ENCODE assay signal across 29 cellular contexts in the genomic region with DNA sequence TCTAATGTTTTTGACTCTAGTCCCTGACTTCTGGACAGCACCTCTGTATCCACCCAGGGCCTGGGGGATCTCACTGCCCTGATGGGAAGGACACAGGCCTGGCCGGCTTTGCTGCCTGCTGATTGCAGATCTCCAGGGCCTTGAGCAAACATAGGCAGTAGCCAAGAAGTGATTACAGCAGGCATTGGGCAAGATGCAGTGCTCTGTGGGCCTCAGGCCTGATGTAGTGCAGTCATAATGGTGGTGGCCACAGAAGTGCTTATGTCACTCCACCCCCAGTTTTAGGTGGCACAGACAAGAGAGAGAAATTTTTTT.
DNase-seq lines count a peak whose midpoint lies in the region; ATAC-seq, FAIRE-seq and TF ChIP-seq lines count a peak whose summit lies in the region.
"Had no signal": no experiment of that assay in that cellular context is flagged by ENCODE, and none has a peak within 500 bp of the region (broad histone marks: within the 10 kb centered on the region; RNA-seq: fewer than 3 reads in every experiment).

No MANE protein-coding gene starts in this region.

- intact Hi-C loops in HepG2 (cut with micrococcal nuclease; ENCODE audit: unreplicated experiment) = no loop called here
- intact Hi-C loops in stomach (cut with DNase I; ENCODE audit: low total_unique reads) = no loop called here

- no peak overlapping the region for H3K9ac ChIP-seq in HepG2 (ENCODE audit: insufficient read depth, low read depth, low read length)
- H3K9ac ChIP-seq: KMS-11 had no signal

- H3K4me3 Mint-ChIP-seq in stimulated activated naive CD8-positive, alpha-beta T cell treated with anti-CD3 and anti-CD28 coated beads, Interleukin-15, amount 100 ng/mL, for 72 hours = no peak overlapping the region
- H3K4me3 Mint-ChIP-seq: activated CD4-positive, alpha-beta T cell treated with anti-CD3 and anti-CD28 coated beads for 36 hours; activated T-cell treated with anti-CD3 and anti-CD28 coated beads, Interleukin-2, amount 50 U/mL, for 4 hours; CD8-positive, alpha-beta T cell had no signal

- no peak for FAIRE-seq in HepG2 (lab: Jason Lieb, UNC)
- FAIRE-seq: GM19239 had no signal

- CTCF ChIA-PET in HepG2 (lab: Yijun Ruan, JAX; ENCODE audit: low intra/inter-chr PET ratio, low total read pairs) = no interaction called here

- no peak overlapping the region for H3K4me2 ChIP-seq in HepG2 (ENCODE audit: low read depth, low read length)
- H3K4me2 ChIP-seq: KMS-11, smooth muscle cell had no signal

- no TSS peak for BruUV-seq in HepG2 (replicated peaks; lab: Mats Ljungman, UMichigan)

- no peak overlapping the region for H2AFZ ChIP-seq in HepG2 (ENCODE audit: low read length)

- TF ChIP-seq EP300 in HepG2 (IDR thresholded peaks at IDR 0.05; ENCODE audit: low read depth in 2 of 2, low read length in 2 of 2) (no peak), HepG2 (CRISPR knock-in tag; IDR thresholded peaks at IDR 0.05; ENCODE audit: borderline replicate concordance) (no peak), stomach (IDR thresholded peaks at IDR 0.05) (no peak)

- no peaks in the 10 kb centered on the region for H3K4me1 ChIP-seq in HepG2 (ENCODE audit: insufficient read depth, low read length)
- peaks cover 0 to 33% (median 7%) of the 10 kb centered on the region in 4 donors for H3K4me1 ChIP-seq in stomach
- H3K4me1 ChIP-seq: breast epithelium, esophagus muscularis mucosa, gastrocnemius medialis, SJCRH30 had no signal

- no peaks in the 10 kb centered on the region for H3K36me3 ChIP-seq in HepG2 (replicated peaks in 1 of 2; ENCODE audit: control insufficient read depth in 1 of 2, insufficient read depth in 2 of 2, low read length in 2 of 2)
- no peaks in the 10 kb centered on the region for H3K36me3 ChIP-seq in stomach
- H3K36me3 ChIP-seq: breast epithelium, esophagus muscularis mucosa, gastrocnemius medialis, neutrophil, Peyer's patch, SJCRH30 had no signal

- no peaks in the 10 kb centered on the region for H3K4me1 Mint-ChIP-seq in stimulated activated naive CD8-positive, alpha-beta T cell treated with anti-CD3 and anti-CD28 coated beads, Interleukin-15, amount 100 ng/mL, for 72 hours
- H3K4me1 Mint-ChIP-seq: activated CD4-positive, alpha-beta T cell treated with anti-CD3 and anti-CD28 coated beads for 36 hours had no signal

- H3K27me3 Mint-ChIP-seq in stimulated activated naive CD8-positive, alpha-beta T cell treated with anti-CD3 and anti-CD28 coated beads, Interleukin-15, amount 100 ng/mL, for 72 hours = peaks cover 6% of the 10 kb centered on the region

- H3K79me2 ChIP-seq in HepG2 (ENCODE audit: insufficient read depth, low read length) = no peaks in the 10 kb centered on the region

- peak; percentile 41; the same call in 2 of the 3 replicates for ATAC-seq in HepG2
- no peak for ATAC-seq in stimulated activated naive CD8-positive, alpha-beta T cell treated with anti-CD3 and anti-CD28 coated beads, Interleukin-15, amount 100 ng/mL, for 72 hours
- ATAC-seq: activated CD4-positive, alpha-beta T cell treated with anti-CD3 and anti-CD28 coated beads for 36 hours; activated T-cell treated with anti-CD3 and anti-CD28 coated beads, Interleukin-2, amount 50 U/mL, for 4 hours; CD8-positive, alpha-beta T cell; gastrocnemius medialis had no signal

- H4K20me1 ChIP-seq in HepG2 (ENCODE audit: insufficient read depth, low read length) = no peaks in the 10 kb centered on the region

- no peak for TF ChIP-seq CTCF in LNCaP clone FGC (IDR thresholded peaks at IDR 0.05; ENCODE audit: control insufficient read depth, extremely low read depth, insufficient read depth)
- TF ChIP-seq CTCF in HepG2 (CRISPR knock-in tag; IDR thresholded peaks at IDR 0.05) = no peak
- TF ChIP-seq CTCF in stomach (IDR thresholded peaks at IDR 0.05) = no peak

- WGBS in HepG2 (ENCODE audit: low lambda C conversion rate) = 0% methylated on average over 1 of the region's 1 CpG
- 22 to 88% (median 36%) methylated on average over 1 of the region's 1 CpG for WGBS in stomach, 5 donors

- no peak for TF ChIP-seq RAD21 in HepG2 (CRISPR knock-in tag; IDR thresholded peaks at IDR 0.05)

- no peaks in the 10 kb centered on the region for H3K9me3 Mint-ChIP-seq in stimulated activated naive CD8-positive, alpha-beta T cell treated with anti-CD3 and anti-CD28 coated beads, Interleukin-15, amount 100 ng/mL, for 72 hours
- H3K9me3 Mint-ChIP-seq: activated T-cell treated with anti-CD3 and anti-CD28 coated beads, Interleukin-2, amount 50 U/mL, for 4 hours; CD8-positive, alpha-beta T cell had no signal

- TF ChIP-seq POLR2A in HepG2 (IDR thresholded peaks at IDR 0.05; ENCODE audit: insufficient read depth in 1 of 2, low read depth in 2 of 2, low read length in 2 of 2) = no peak
- TF ChIP-seq POLR2A in stomach (IDR thresholded peaks at IDR 0.05) = no peak

- in situ Hi-C loops in HepG2 (cut with HindIII; ENCODE audit: extremely low pct_ligation_motif_present, low pct_unique_long_range_greater_than_20kb) = no loop called here

- H3K9me3 ChIP-seq in HepG2 (ENCODE audit: low read length) = no peaks in the 10 kb centered on the region
- no peaks in the 10 kb centered on the region for H3K9me3 ChIP-seq in stomach
- H3K9me3 ChIP-seq: breast epithelium, esophagus muscularis mucosa, gastrocnemius medialis, neutrophil, Peyer's patch, SJCRH30 had no signal

- no peak overlapping the region for H3K27ac Mint-ChIP-seq in stimulated activated naive CD8-positive, alpha-beta T cell treated with anti-CD3 and anti-CD28 coated beads, Interleukin-15, amount 100 ng/mL, for 72 hours
- H3K27ac Mint-ChIP-seq: activated CD4-positive, alpha-beta T cell treated with anti-CD3 and anti-CD28 coated beads for 36 hours; CD8-positive, alpha-beta T cell had no signal

- DNase-seq in LNCaP clone FGC (ENCODE audit: low read depth) = peak; percentile 89
- DNase-seq in NOMO-1 treated with dmso at 0.1 percent for 144 hours (lab: John Stamatoyannopoulos, UW; ENCODE audit: unreplicated experiment) = peak; percentile 66
- DNase-seq in HepG2 (ENCODE audit: low spot score) = no peak
- peak; percentile 73 for DNase-seq in stomach
- DNase-seq in stimulated activated naive CD8-positive, alpha-beta T cell treated with anti-CD3 and anti-CD28 coated beads, Interleukin-15, amount 100 ng/mL, for 72 hours = no peak
- no peak for DNase-seq in hippocampal formation (lab: John Stamatoyannopoulos, UW)
- DNase-seq in NCI-H146 (lab: John Stamatoyannopoulos, UW) = no peak
- DNase-seq: activated CD4-positive, alpha-beta T cell treated with anti-CD3 and anti-CD28 coated beads for 36 hours; activated naive CD4-positive, alpha-beta T cell treated with Interleukin-2 at 50 U/mL for 16 hours; activated T-cell treated with anti-CD3 and anti-CD28 coated beads, Interleukin-2, amount 50 U/mL, for 4 hours; CD8-positive, alpha-beta T cell; DMS153; gastrocnemius medialis; H7; hypothalamus; NCI-H1048; NCI-H187; NCI-H82; Peyer's patch; SJCRH30; stimulated activated CD4-positive, alpha-beta T cell treated with anti-CD3 and anti-CD28 coated beads, Interleukin-2, amount 100 ng/mL, for 24 hours; T-helper 1 cell had no signal

- H3K4me3 ChIP-seq in LNCaP clone FGC (ENCODE audit: low read depth, low read length) = no peak overlapping the region
- H3K4me3 ChIP-seq in HepG2 (replicated peaks in 1 of 3; ENCODE audit: insufficient read depth in 1 of 3, low read depth in 2 of 3, low read length in 3 of 3) = no peak overlapping the region
- H3K4me3 ChIP-seq in stomach = no peak overlapping the region
- H3K4me3 ChIP-seq: breast epithelium, coronary artery, esophagus muscularis mucosa, gastrocnemius medialis, Peyer's patch, SJCRH30, smooth muscle cell had no signal

- POLR2A ChIA-PET in HepG2 (lab: Yijun Ruan, JAX) = no interaction called here

- no peaks in the 10 kb centered on the region; a peak in 1 of 5 replicates for H3K27me3 ChIP-seq in HepG2 (ENCODE audit: control insufficient read depth in 1 of 2, insufficient read depth in 2 of 2, low read length in 2 of 2)
- no peaks in the 10 kb centered on the region for H3K27me3 ChIP-seq in stomach
- H3K27me3 ChIP-seq: breast epithelium, esophagus muscularis mucosa, gastrocnemius medialis, neutrophil, Peyer's patch, SJCRH30 had no signal

- H3K27ac ChIP-seq in HepG2 (ENCODE audit: extremely low read length, insufficient read depth, low read length) = no peak overlapping the region
- H3K27ac ChIP-seq in stomach = no peak overlapping the region
- H3K27ac ChIP-seq: coronary artery, esophagus muscularis mucosa, gastrocnemius medialis, KMS-11, neutrophil, SJCRH30 had no signal

TF ChIP-seq in HepG2, 621 proteins besides CTCF, POLR2A, EP300 and RAD21:
- TF ChIP-seq ZFYVE20 (CRISPR knock-in tag; IDR thresholded peaks at IDR 0.05; ENCODE audit: borderline replicate concordance, low read depth) (no peak), FOXA1 (IDR thresholded peaks at IDR 0.05) (no peak), FOXA1 (CRISPR knock-in tag; IDR thresholded peaks at IDR 0.05) (0 out of 2 replicates have a peak, but pooled peaks have one; percentile 9)

Comparison
In these comparisons a context has a peak if more than half of its experiments do, and no peak if none do; other contexts are left out.
1. DNase-seq: peak in LNCaP clone FGC (single experiment), NOMO-1 treated with dmso at 0.1 percent for 144 hours (single experiment) and stomach (single experiment); none in HepG2 (single experiment), stimulated activated naive CD8-positive, alpha-beta T cell treated with anti-CD3 and anti-CD28 coated beads, Interleukin-15, amount 100 ng/mL, for 72 hours (0 of 2), hippocampal formation (0 of 2) and NCI-H146 (single experiment).